1 cellular context compared by ENCODE assay signal in genomic region chr7:22823142-22823497, GRCh38.
TF ChIP-seq lines count a peak whose summit lies in the region.

No MANE protein-coding gene starts in this region.

TF ChIP-seq in K562, 482 proteins besides CTCF, POLR2A, EP300 and RAD21 (continued from another document and continues in another):
- TF ChIP-seq SFPQ (IDR thresholded peaks at IDR 0.05; ENCODE audit: low read depth, low read length) (no peak), ZBTB33 (CRISPR knock-in tag; IDR thresholded peaks at IDR 0.05) (no peak), POLR2G (IDR thresholded peaks at IDR 0.05; ENCODE audit: low read depth, low read length) (no peak), E2F8 (IDR thresholded peaks at IDR 0.05; ENCODE audit: low read depth, partially characterized antibody) (no peak), SMC3 (conservative IDR thresholded peaks at IDR 0.05; ENCODE audit: insufficient read depth, low read depth, low read length) (no peak), PPARD (CRISPR knock-in tag; IDR thresholded peaks at IDR 0.05) (no peak), MTA3 (IDR thresholded peaks at IDR 0.05; ENCODE audit: borderline replicate concordance) (no peak), CCNT2 (IDR thresholded peaks at IDR 0.05; ENCODE audit: borderline replicate concordance, extremely low read depth, insufficient read length, low read depth, low read length) (no peak), TRIM25 (IDR thresholded peaks at IDR 0.05; ENCODE audit: borderline replicate concordance) (no peak), POLR2B (IDR thresholded peaks at IDR 0.05; ENCODE audit: low read depth, partially characterized antibody) (no peak), ZNF41 (CRISPR knock-in tag; conservative IDR thresholded peaks at IDR 0.05) (no peak), RBM25 (IDR thresholded peaks at IDR 0.05; ENCODE audit: low read depth, low read length, severe bottlenecking) (no peak), ZBTB49 (CRISPR knock-in tag; IDR thresholded peaks at IDR 0.05; ENCODE audit: borderline replicate concordance) (no peak), XRCC3 (IDR thresholded peaks at IDR 0.05) (no peak), THRB (CRISPR knock-in tag; conservative IDR thresholded peaks at IDR 0.05) (no peak), NBN (IDR thresholded peaks at IDR 0.05; ENCODE audit: low read depth) (no peak), GABPA (tag; conservative IDR thresholded peaks at IDR 0.05; ENCODE audit: low read depth) (peak; percentile 42; the same call in 1 of the 2 replicates), ESRRA (IDR thresholded peaks at IDR 0.05; ENCODE audit: borderline replicate concordance, low read depth) (no peak), SPI1 (IDR thresholded peaks at IDR 0.05; ENCODE audit: borderline replicate concordance, low read depth, low read length) (no peak), ZBTB11 (CRISPR knock-in tag; IDR thresholded peaks at IDR 0.05) (0 out of 6 replicates have a peak, but pooled peaks of 1 of the 3 experiments have one; percentile 46), CREB3 (tag; conservative IDR thresholded peaks at IDR 0.05; ENCODE audit: low read depth) (0 out of 2 replicates have a peak, but pooled peaks have one; percentile 37), CBFB (CRISPR knock-in tag; IDR thresholded peaks at IDR 0.05) (no peak), PCBP1 (IDR thresholded peaks at IDR 0.05; ENCODE audit: low read depth, low read length, poor library complexity, severe bottlenecking) (no peak), PTTG1 (tag; IDR thresholded peaks at IDR 0.05; ENCODE audit: low read depth) (no peak), DEAF1 (CRISPR knock-in tag; IDR thresholded peaks at IDR 0.05) (0 out of 2 replicates have a peak, but pooled peaks have one; percentile 3), KHSRP (IDR thresholded peaks at IDR 0.05) (no peak), ZNF165 (CRISPR knock-in tag; IDR thresholded peaks at IDR 0.05; ENCODE audit: borderline replicate concordance) (no peak), TOE1 (IDR thresholded peaks at IDR 0.05; ENCODE audit: borderline replicate concordance) (no peak), TOE1 (CRISPR knock-in tag; IDR thresholded peaks at IDR 0.05; ENCODE audit: borderline replicate concordance, low read depth) (no peak), CBX2 (IDR thresholded peaks at IDR 0.05; ENCODE audit: insufficient read depth, low read length, poor library complexity, severe bottlenecking) (no peak), ZNF445 (CRISPR knock-in tag; IDR thresholded peaks at IDR 0.05; ENCODE audit: low read depth) (0 out of 2 replicates have a peak, but pooled peaks have one; percentile 36)
- TF ChIP-seq, protein P1, sequence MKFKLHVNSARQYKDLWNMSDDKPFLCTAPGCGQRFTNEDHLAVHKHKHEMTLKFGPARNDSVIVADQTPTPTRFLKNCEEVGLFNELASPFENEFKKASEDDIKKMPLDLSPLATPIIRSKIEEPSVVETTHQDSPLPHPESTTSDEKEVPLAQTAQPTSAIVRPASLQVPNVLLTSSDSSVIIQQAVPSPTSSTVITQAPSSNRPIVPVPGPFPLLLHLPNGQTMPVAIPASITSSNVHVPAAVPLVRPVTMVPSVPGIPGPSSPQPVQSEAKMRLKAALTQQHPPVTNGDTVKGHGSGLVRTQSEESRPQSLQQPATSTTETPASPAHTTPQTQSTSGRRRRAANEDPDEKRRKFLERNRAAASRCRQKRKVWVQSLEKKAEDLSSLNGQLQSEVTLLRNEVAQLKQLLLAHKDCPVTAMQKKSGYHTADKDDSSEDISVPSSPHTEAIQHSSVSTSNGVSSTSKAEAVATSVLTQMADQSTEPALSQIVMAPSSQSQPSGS (CRISPR knock-in tag; IDR thresholded peaks at IDR 0.05), result no peak
- TF ChIP-seq, protein P2, sequence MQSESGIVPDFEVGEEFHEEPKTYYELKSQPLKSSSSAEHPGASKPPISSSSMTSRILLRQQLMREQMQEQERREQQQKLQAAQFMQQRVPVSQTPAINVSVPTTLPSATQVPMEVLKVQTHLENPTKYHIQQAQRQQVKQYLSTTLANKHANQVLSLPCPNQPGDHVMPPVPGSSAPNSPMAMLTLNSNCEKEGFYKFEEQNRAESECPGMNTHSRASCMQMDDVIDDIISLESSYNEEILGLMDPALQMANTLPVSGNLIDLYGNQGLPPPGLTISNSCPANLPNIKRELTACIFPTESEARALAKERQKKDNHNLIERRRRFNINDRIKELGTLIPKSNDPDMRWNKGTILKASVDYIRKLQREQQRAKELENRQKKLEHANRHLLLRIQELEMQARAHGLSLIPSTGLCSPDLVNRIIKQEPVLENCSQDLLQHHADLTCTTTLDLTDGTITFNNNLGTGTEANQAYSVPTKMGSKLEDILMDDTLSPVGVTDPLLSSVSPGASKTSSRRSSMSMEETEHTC (IDR thresholded peaks at IDR 0.05), result no peak
